ENCODE assay signal across 9 cellular contexts in the genomic region with DNA sequence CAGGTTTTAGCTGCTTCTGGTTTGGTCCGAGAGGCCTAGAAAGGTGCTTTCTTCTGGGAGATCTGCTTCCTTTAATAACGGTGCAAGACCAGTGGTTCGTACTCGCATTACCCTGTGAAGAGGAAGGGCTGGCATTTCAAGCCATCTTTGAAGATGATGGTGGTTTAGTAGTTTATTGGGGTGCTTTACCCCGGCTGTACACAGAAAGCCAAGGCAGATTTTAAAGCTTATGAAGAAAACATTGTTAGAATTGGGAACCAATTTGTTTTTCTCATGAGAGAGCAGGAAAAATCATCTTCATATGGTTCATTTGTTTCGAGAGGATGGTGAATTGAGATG. TPM values are rescaled to one million over a fixed set of nuclear protein-coding genes. Genes with fewer than 3 reads are reported as not detected.
A peak's percentile ranks its signal among the peaks of the same experiment; 100 is the strongest.
DNase-seq lines count a peak whose midpoint lies in the region; ATAC-seq and TF ChIP-seq lines count a peak whose summit lies in the region.
"Had no signal": no experiment of that assay in that cellular context is flagged by ENCODE, and none has a peak within 500 bp of the region (broad histone marks: within the 10 kb centered on the region; RNA-seq: fewer than 3 reads in every experiment).

No MANE protein-coding gene starts in this region.

- intact Hi-C loops in CD4-positive, alpha-beta T cell (cut with DNase I, micrococcal nuclease): loop anchor here (1.0 to 10.0 kb wide), 10 partner anchors 26 to 977 kb away; no protein-coding TSS in a partner anchor

- H3K27me3 ChIP-seq in CD4-positive, alpha-beta T cell (ENCODE audit: control insufficient read depth, insufficient read depth, low read length): no peaks in the 10 kb centered on the region

- peak overlapping the region; percentile 95 for H3K4me3 Mint-ChIP-seq in CD4-positive, alpha-beta T cell
- H3K4me3 Mint-ChIP-seq in chondrocyte (ENCODE audit: unreplicated experiment) (peak overlapping the region; percentile 60), nephron progenitor cell (peak overlapping the region; percentile 98)

- ATAC-seq in CD4-positive, alpha-beta T cell (ENCODE audit: poor library complexity): no peak
- ATAC-seq in HG02852 (IDR thresholded peaks at IDR 0.05; ENCODE audit: unreplicated experiment) (no peak), esophagus mucosa (no peak), GM21447 (IDR thresholded peaks at IDR 0.05; ENCODE audit: unreplicated experiment) (no peak)

- no peaks in the 10 kb centered on the region for H3K9me3 Mint-ChIP-seq in CD4-positive, alpha-beta T cell
- H3K9me3 Mint-ChIP-seq in chondrocyte (ENCODE audit: low read depth) (no peaks in the 10 kb centered on the region), nephron progenitor cell (no peaks in the 10 kb centered on the region)

- no peak overlapping the region for H3K27ac ChIP-seq in CD4-positive, alpha-beta T cell (ENCODE audit: low read depth, low read length)

- peaks cover 85% of the 10 kb centered on the region for H3K36me3 Mint-ChIP-seq in CD4-positive, alpha-beta T cell (ENCODE audit: low read depth)
- H3K36me3 Mint-ChIP-seq in chondrocyte (ENCODE audit: low read depth) (peaks cover 31% of the 10 kb centered on the region), nephron progenitor cell (ENCODE audit: low read depth) (peaks cover 65% of the 10 kb centered on the region)

- POLR2A ChIA-PET in CD4-positive, alpha-beta T cell (lab: Charles Lee): interaction anchor here (0.6 to 10.1 kb wide), 27 partner anchors 8 to 404 kb away, joined by 3 to 113 read pairs (median 7); a partner anchor contains a TSS

- H3K4me1 Mint-ChIP-seq in CD4-positive, alpha-beta T cell (ENCODE audit: low read depth): peaks cover 72% of the 10 kb centered on the region
- peaks cover 35% of the 10 kb centered on the region for H3K4me1 Mint-ChIP-seq in chondrocyte (ENCODE audit: low read depth)
- H3K4me1 Mint-ChIP-seq in nephron progenitor cell: peaks cover 69% of the 10 kb centered on the region

- peak overlapping the region; percentile 99 for H3K27ac Mint-ChIP-seq in CD4-positive, alpha-beta T cell
- peak overlapping the region; percentile 49 for H3K27ac Mint-ChIP-seq in chondrocyte (ENCODE audit: unreplicated experiment)
- peak overlapping the region; percentile 93 for H3K27ac Mint-ChIP-seq in nephron progenitor cell

- CTCF ChIA-PET in CD4-positive, alpha-beta T cell (lab: Charles Lee): interaction anchor here (0.6 to 4.3 kb wide), 60 partner anchors 9 to 977 kb away, joined by 3 to 72 read pairs (median 5); a partner anchor contains a TSS

- no peaks in the 10 kb centered on the region for H3K27me3 Mint-ChIP-seq in CD4-positive, alpha-beta T cell
- H3K27me3 Mint-ChIP-seq in chondrocyte (ENCODE audit: low read depth): peaks cover 26% of the 10 kb centered on the region
- H3K27me3 Mint-ChIP-seq in nephron progenitor cell (ENCODE audit: low read depth, poor library complexity): no peaks in the 10 kb centered on the region

- peak; percentile 53 for TF ChIP-seq CTCF in CD4-positive, alpha-beta T cell (IDR thresholded peaks at IDR 0.05)
- TF ChIP-seq CTCF in LNCAP (IDR thresholded peaks at IDR 0.05) (peak; percentile 16; the same call in 1 of the 2 replicates), chondrocyte (IDR thresholded peaks at IDR 0.05) (no peak), nephron progenitor cell (IDR thresholded peaks at IDR 0.05) (peak; percentile 3)

- no peaks in the 10 kb centered on the region for H3K9me3 ChIP-seq in CD4-positive, alpha-beta T cell (ENCODE audit: control insufficient read depth, low read length)

- no peak for DNase-seq in CD4-positive, alpha-beta T cell
- no peak for DNase-seq in chondrocyte (ENCODE audit: low spot score)
- no peak for DNase-seq in nephron progenitor cell
- DNase-seq in NCI-H1694 treated with DMSO at 0.1 percent for 48 hours (lab: John Stamatoyannopoulos, UW): no peak

RNA-seq across cellular contexts. Expression of a gene that starts 3.6 kb away (rescaled TPM):
- 100 to 1,000 TPM; 159 to 163 TPM for total RNA-seq in CD4-positive, alpha-beta T cell
- 128 to 158 TPM (median 129 TPM) in 3 replicates for total RNA-seq in chondrocyte
- 48.9 TPM for total RNA-seq in esophagus mucosa
- total RNA-seq: HT-29 had no signal

RNA-seq across cellular contexts. Expression of a gene that starts 43.8 kb away (rescaled TPM):
- 1 to 10 TPM; 5.3 to 7.1 TPM for total RNA-seq in CD4-positive, alpha-beta T cell
- total RNA-seq in chondrocyte (27.1 to 30.1 TPM (median 28.8 TPM) in 3 replicates), esophagus mucosa (6.1 TPM)

Comparison
In these comparisons a context has a peak if more than half of its experiments do, and no peak if none do; other contexts are left out.
1. H3K27ac Mint-ChIP-seq: peak in every context shown above with its lines; median percentile 99 in CD4-positive, alpha-beta T cell; 93 in nephron progenitor cell; 49 in chondrocyte.